ENCODE assay signal across 30 cellular contexts in genomic region chr14:40733206-40733605, GRCh38.
"Had no signal": no experiment of that assay in that cellular context is flagged by ENCODE, and none has a peak within 500 bp of the region (broad histone marks: within the 10 kb centered on the region; RNA-seq: fewer than 3 reads in every experiment).

No MANE protein-coding gene starts in this region.

- H3K27me3 ChIP-seq: neutrophil, ovary, spleen, suprapubic skin, testis, tibial artery, transverse colon, upper lobe of right lung, uterus had no signal

- H3K27ac ChIP-seq: neutrophil, ovary, parathyroid adenoma, psoas muscle, skin epidermis, spleen, suprapubic skin, testis, tibial artery, transverse colon, upper lobe of right lung, uterus had no signal

- H3K36me3 ChIP-seq: neutrophil, ovary, spleen, suprapubic skin, tibial artery, transverse colon, upper lobe of right lung, uterus had no signal

- ATAC-seq: naive thymus-derived CD8-positive, alpha-beta T cell; natural killer cell treated with Interleukin-12 subunit alpha and Interleukin-12 subunit beta and Interleukin-15 and Interleukin-18, amount 100 ng/mL, for 72 hours; psoas muscle; right cardiac atrium; sciatic nerve; stimulated activated memory B cell treated with anti-CD40 and anti-IgM and Interleukin-4, amounts not matched to agents 10 μg/mL and 1 μg/mL and 100 μg/mL, for 72 hours; stimulated activated naive CD8-positive, alpha-beta T cell treated with anti-CD3 and anti-CD28 coated beads, Interleukin-15, amount 100 ng/mL, for 72 hours; stimulated activated naive CD8-positive, alpha-beta T cell treated with anti-CD3 and anti-CD28 coated beads, Interleukin-15, Interleukin-2, amounts not matched to agents 100 U/mL and 50 U/mL, for 24 hours; upper lobe of right lung had no signal

- H3K4me3 ChIP-seq: ovary, psoas muscle, skin epidermis, smooth muscle cell, spleen, suprapubic skin, testis, tibial artery, transverse colon, upper lobe of right lung, uterus had no signal

- H2AFZ ChIP-seq: parathyroid adenoma had no signal

- H3K9ac ChIP-seq: parathyroid adenoma had no signal

- H3K79me2 ChIP-seq: parathyroid adenoma had no signal

- DNase-seq: naive thymus-derived CD8-positive, alpha-beta T cell; nephron progenitor cell; nucleus accumbens; ovary; posterior cingulate gyrus; psoas muscle; right cardiac atrium; spleen; stimulated activated CD4-positive, alpha-beta T cell treated with anti-CD3 and anti-CD28 coated beads, Interleukin-12 subunit alpha, Interleukin-12 subunit beta, amount 100 ng/mL, for 4 hours; stimulated activated CD4-positive, alpha-beta T cell treated with anti-CD3 and anti-CD28 coated beads, Interleukin-1b, Interleukin-23, amount 100 ng/mL, for 48 hours; stimulated activated CD4-positive, alpha-beta T cell treated with anti-CD3 and anti-CD28 coated beads, Interleukin-4, amount 100 ng/mL, for 1 hour; stimulated activated CD4-positive, alpha-beta T cell treated with anti-CD3 and anti-CD28 coated beads, Interleukin-4, amount 100 ng/mL, for 4 hours; stimulated activated CD8-positive, alpha-beta memory T cell treated with anti-CD3 and anti-CD28 coated beads, Interleukin-4, amount 100 ng/mL, for 48 hours; stimulated activated naive CD4-positive, alpha-beta T cell; stimulated activated naive CD8-positive, alpha-beta T cell treated with anti-CD3 and anti-CD28 coated beads, Interleukin-15, amount 100 ng/mL, for 72 hours; stimulated activated naive CD8-positive, alpha-beta T cell treated with anti-CD3 and anti-CD28 coated beads, Interleukin-15, Interleukin-2, amounts not matched to agents 100 U/mL and 50 U/mL, for 24 hours; substantia nigra; testis; tibial artery; transverse colon; upper lobe of right lung; uterus had no signal

- H3K9me3 ChIP-seq: ovary, psoas muscle, testis, tibial artery, transverse colon, upper lobe of right lung, uterus had no signal

- H3K4me1 ChIP-seq: parathyroid adenoma, psoas muscle, spleen, suprapubic skin, testis, tibial artery, transverse colon, upper lobe of right lung, uterus had no signal

- H3K4me2 ChIP-seq: smooth muscle cell had no signal
